ENCODE assay signal across 9 cellular contexts in the genomic region with DNA sequence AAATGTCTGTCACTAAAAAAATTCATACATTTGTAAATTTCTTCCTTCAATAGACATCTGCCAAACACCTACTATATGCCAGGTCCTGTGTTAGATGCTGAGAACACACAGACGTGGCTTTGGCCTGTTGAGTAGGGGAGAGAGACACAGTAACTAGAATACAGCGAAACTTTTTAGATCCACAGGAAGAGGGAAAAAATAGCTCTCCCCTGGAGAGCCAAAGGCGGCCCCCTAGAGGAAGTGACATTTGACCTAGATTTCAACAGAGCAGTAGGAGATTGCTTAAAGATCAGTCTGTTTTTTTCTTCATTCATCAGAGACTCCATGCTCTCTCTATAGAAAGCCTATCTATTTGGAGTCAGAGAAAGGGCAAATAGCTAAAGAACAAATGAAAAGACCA. TPM values are rescaled to one million over a fixed set of nuclear protein-coding genes. Genes with fewer than 3 reads are reported as not detected.
DNase-seq lines count a peak whose midpoint lies in the region; ATAC-seq and TF ChIP-seq lines count a peak whose summit lies in the region.
"Had no signal": no experiment of that assay in that cellular context is flagged by ENCODE, and none has a peak within 500 bp of the region (broad histone marks: within the 10 kb centered on the region; RNA-seq: fewer than 3 reads in every experiment).

No MANE protein-coding gene starts in this region.

- peaks cover 24 to 57% of the 10 kb centered on the region in 2 donors for H3K36me3 Mint-ChIP-seq in CD4-positive, alpha-beta memory T cell
- H3K36me3 Mint-ChIP-seq in IgD-negative memory B cell (peaks cover 5% of the 10 kb centered on the region), Caco-2 (ENCODE audit: insufficient read depth, unreplicated experiment) (peaks cover 6% of the 10 kb centered on the region)
- peaks cover 94% of the 10 kb centered on the region for H3K36me3 Mint-ChIP-seq in activated CD4-positive, alpha-beta memory T cell treated with anti-CD3 and anti-CD28 coated beads, Interleukin-2, amount 10 ng/mL, durations not matched to agents 7 days and 5 days (ENCODE audit: low read depth)

- H3K27ac ChIP-seq in CD4-positive, alpha-beta memory T cell (ENCODE audit: low read depth, low read length) = peak overlapping the region; percentile 74
- no peak overlapping the region for H3K27ac ChIP-seq in right lobe of liver
- H3K27ac ChIP-seq: RWPE1 had no signal

- intact Hi-C loops in CD4-positive, alpha-beta memory T cell (cut with micrococcal nuclease) = loop anchor here (1.0 to 10.0 kb wide), 2 partner anchors 10 to 836 kb away; no protein-coding TSS in a partner anchor
- intact Hi-C loops in right lobe of liver (cut with DNase I) = no loop called here
- intact Hi-C loops in Caco-2 (cut with micrococcal nuclease; ENCODE audit: unreplicated experiment) = no loop called here

- CTCF ChIA-PET in CD4-positive, alpha-beta memory T cell (lab: Charles Lee; ENCODE audit: partially characterized antibody) = interaction anchor here (0.5 to 10.8 kb wide), 9 partner anchors 10 to 125 kb away, joined by 3 to 188 read pairs (median 7); partner anchors contain the start of gene LCP1
- CTCF ChIA-PET in activated CD4-positive, alpha-beta memory T cell treated with anti-CD3 and anti-CD28 coated beads, Interleukin-2, amount 10 ng/mL, durations not matched to agents 7 days and 5 days (lab: Charles Lee) = interaction anchor here (0.9 to 5.7 kb wide), 8 partner anchors 8 to 151 kb away, joined by 3 to 53 read pairs (median 6); partner anchors contain the start of gene LCP1
- CTCF ChIA-PET in Caco-2 (lab: Charles Lee) = interaction anchor here (1.0 kb wide), 1 partner anchor 121 kb away, joined by 3 read pairs; no protein-coding TSS in a partner anchor

- TF ChIP-seq CTCF in right lobe of liver (IDR thresholded peaks at IDR 0.05) (no peak), Caco-2 (IDR thresholded peaks at IDR 0.05; ENCODE audit: insufficient read depth in 1 of 2, low read depth in 1 of 2, low read length in 1 of 2, severe bottlenecking in 1 of 2, unreplicated experiment in 1 of 2) (no peak)

- no peaks in the 10 kb centered on the region for H3K9me3 ChIP-seq in CD4-positive, alpha-beta memory T cell (ENCODE audit: control insufficient read depth in 1 of 2, low read length in 2 of 2)
- no peaks in the 10 kb centered on the region for H3K9me3 ChIP-seq in right lobe of liver
- H3K9me3 ChIP-seq in Caco-2 = no peaks in the 10 kb centered on the region

- no peaks in the 10 kb centered on the region for H3K9me3 Mint-ChIP-seq in CD4-positive, alpha-beta memory T cell
- H3K9me3 Mint-ChIP-seq in IgD-negative memory B cell (no peaks in the 10 kb centered on the region), Caco-2 (ENCODE audit: unreplicated experiment) (no peaks in the 10 kb centered on the region)
- H3K9me3 Mint-ChIP-seq in activated CD4-positive, alpha-beta memory T cell treated with anti-CD3 and anti-CD28 coated beads, Interleukin-2, amount 10 ng/mL, durations not matched to agents 7 days and 5 days = no peaks in the 10 kb centered on the region

- H3K4me3 Mint-ChIP-seq in CD4-positive, alpha-beta memory T cell = peak overlapping the region; percentile 75 to 92 (median 84)
- H3K4me3 Mint-ChIP-seq in IgD-negative memory B cell (peak overlapping the region; percentile 67 to 92 (median 70)), Caco-2 (ENCODE audit: unreplicated experiment) (no peak overlapping the region)
- H3K4me3 Mint-ChIP-seq in activated CD4-positive, alpha-beta memory T cell treated with anti-CD3 and anti-CD28 coated beads, Interleukin-2, amount 10 ng/mL, durations not matched to agents 7 days and 5 days = peak overlapping the region; percentile 68

- no peaks in the 10 kb centered on the region for H3K27me3 ChIP-seq in CD4-positive, alpha-beta memory T cell (ENCODE audit: insufficient read depth, low read length)
- no peaks in the 10 kb centered on the region for H3K27me3 ChIP-seq in right lobe of liver
- H3K27me3 ChIP-seq in Caco-2 (replicated peaks; ENCODE audit: control insufficient read depth, insufficient read depth, low read length) = no peaks in the 10 kb centered on the region

- no peaks in the 10 kb centered on the region for H3K27me3 Mint-ChIP-seq in CD4-positive, alpha-beta memory T cell
- H3K27me3 Mint-ChIP-seq in IgD-negative memory B cell = peaks cover 1% of the 10 kb centered on the region
- no peaks in the 10 kb centered on the region for H3K27me3 Mint-ChIP-seq in activated CD4-positive, alpha-beta memory T cell treated with anti-CD3 and anti-CD28 coated beads, Interleukin-2, amount 10 ng/mL, durations not matched to agents 7 days and 5 days
- H3K27me3 Mint-ChIP-seq in Caco-2 (ENCODE audit: insufficient read depth, unreplicated experiment) = no peaks in the 10 kb centered on the region

- H3K4me1 ChIP-seq in CD4-positive, alpha-beta memory T cell (ENCODE audit: insufficient read depth, low read length) = peaks cover 99% of the 10 kb centered on the region
- peaks cover 0 to 4% (median 0%) of the 10 kb centered on the region in 4 donors for H3K4me1 ChIP-seq in right lobe of liver
- H3K4me1 ChIP-seq in Caco-2 = no peaks in the 10 kb centered on the region

- ATAC-seq in right lobe of liver (peak; percentile 22 to 45 (median 30)), HG02938 (IDR thresholded peaks at IDR 0.05; ENCODE audit: unreplicated experiment) (no peak)

- peak; percentile 58 to 75 (median 63) for DNase-seq in CD4-positive, alpha-beta memory T cell
- no peak for DNase-seq in activated CD4-positive, alpha-beta memory T cell treated with anti-CD3 and anti-CD28 coated beads, Interleukin-2, amount 10 ng/mL, durations not matched to agents 7 days and 5 days
- DNase-seq in right lobe of liver = no peak
- DNase-seq in COLO668 (lab: John Stamatoyannopoulos, UW; ENCODE audit: unreplicated experiment) = no peak
- DNase-seq in Caco-2 = no peak
- no peak for DNase-seq in hypothalamus (lab: John Stamatoyannopoulos, UW)

- peak overlapping the region; percentile 1 to 39 for H3K4me3 ChIP-seq in CD4-positive, alpha-beta memory T cell (ENCODE audit: low read length in 2 of 2)
- H3K4me3 ChIP-seq in right lobe of liver (no peak overlapping the region), Caco-2 (ENCODE audit: low read depth, low read length) (no peak overlapping the region)

- no TSS peak for BruUV-seq in Caco-2 (replicated peaks; lab: Mats Ljungman, UMichigan)

- TF ChIP-seq POLR2A in right lobe of liver (IDR thresholded peaks at IDR 0.05) = no peak

- POLR2A ChIA-PET in CD4-positive, alpha-beta memory T cell (lab: Charles Lee; ENCODE audit: partially characterized antibody) = interaction anchor here (0.7 to 16.8 kb wide), 10 partner anchors 8 to 126 kb away, joined by 3 to 288 read pairs (median 10); partner anchors contain the start of genes LCP1 and LRRC63
- POLR2A ChIA-PET in activated CD4-positive, alpha-beta memory T cell treated with anti-CD3 and anti-CD28 coated beads, Interleukin-2, amount 10 ng/mL, durations not matched to agents 7 days and 5 days (lab: Charles Lee) = interaction anchor here (0.8 to 18.7 kb wide), 8 partner anchors 5 to 831 kb away, joined by 3 to 552 read pairs (median 15); partner anchors contain the start of genes LCP1 and LRRC63
- POLR2A ChIA-PET in Caco-2 (lab: Charles Lee) = no interaction called here

- peak overlapping the region; percentile 85 to 99 (median 95) for H3K27ac Mint-ChIP-seq in CD4-positive, alpha-beta memory T cell
- H3K27ac Mint-ChIP-seq in IgD-negative memory B cell (peak overlapping the region; percentile 57 to 95 (median 91)), Caco-2 (ENCODE audit: unreplicated experiment) (no peak overlapping the region)
- peak overlapping the region; percentile 96 for H3K27ac Mint-ChIP-seq in activated CD4-positive, alpha-beta memory T cell treated with anti-CD3 and anti-CD28 coated beads, Interleukin-2, amount 10 ng/mL, durations not matched to agents 7 days and 5 days

- WGBS in right lobe of liver (ENCODE audit: insufficient coverage, low coverage, low lambda C conversion rate, missing lambda C conversion rate) = 46% methylated on average over 3 of the region's 3 CpGs

- peaks cover 78 to 100% (median 89%) of the 10 kb centered on the region in 4 donors for H3K4me1 Mint-ChIP-seq in CD4-positive, alpha-beta memory T cell
- peaks cover 82 to 92% (median 85%) of the 10 kb centered on the region in 3 donors for H3K4me1 Mint-ChIP-seq in IgD-negative memory B cell
- peaks cover 97% of the 10 kb centered on the region for H3K4me1 Mint-ChIP-seq in activated CD4-positive, alpha-beta memory T cell treated with anti-CD3 and anti-CD28 coated beads, Interleukin-2, amount 10 ng/mL, durations not matched to agents 7 days and 5 days
- H3K4me1 Mint-ChIP-seq in Caco-2 (ENCODE audit: low read depth, unreplicated experiment) = no peaks in the 10 kb centered on the region

- peaks cover 3% of the 10 kb centered on the region for H3K36me3 ChIP-seq in CD4-positive, alpha-beta memory T cell (ENCODE audit: insufficient read depth, low read length)
- H3K36me3 ChIP-seq in right lobe of liver (no peaks in the 10 kb centered on the region), Caco-2 (ENCODE audit: control insufficient read depth, insufficient read depth, low read length) (no peaks in the 10 kb centered on the region)

RNA-seq across cellular contexts. Expression of gene LCP1, which starts 11.3 kb away (rescaled TPM):
- total RNA-seq in CD4-positive, alpha-beta memory T cell = 100 to 1,000 TPM; 466 to 497 TPM
- 1,000 to 10,000 TPM; 1,169 to 1,658 TPM for polyA plus RNA-seq in CD4-positive, alpha-beta memory T cell
- 835 TPM for polyA plus RNA-seq in IgD-negative memory B cell
- 1,000 to 10,000 TPM; 1,272 to 1,280 TPM for total RNA-seq in activated CD4-positive, alpha-beta memory T cell treated with anti-CD3 and anti-CD28 coated beads, Interleukin-2, amount 10 ng/mL, durations not matched to agents 7 days and 5 days
- total RNA-seq in right lobe of liver (10 to 100 TPM; 19.7 to 58.1 (median 22.8) TPM), Caco-2 (2022) (32.1 and 37.8 TPM in 2 replicates)

RNA-seq across cellular contexts. Expression of gene LRRC63, which starts 41.0 kb away (rescaled TPM):
- under 1 TPM; 0.49 to 0.75 TPM for total RNA-seq in CD4-positive, alpha-beta memory T cell
- polyA plus RNA-seq in CD4-positive, alpha-beta memory T cell = under 1 TPM; 0.41 to 0.57 TPM
- not detected for polyA plus RNA-seq in IgD-negative memory B cell
- 1 to 10 TPM in 1 of 2 experiments, under 1 TPM in 1; 0.83 to 1.1 TPM for total RNA-seq in activated CD4-positive, alpha-beta memory T cell treated with anti-CD3 and anti-CD28 coated beads, Interleukin-2, amount 10 ng/mL, durations not matched to agents 7 days and 5 days
- total RNA-seq in right lobe of liver = under 1 TPM in 1 of 6 experiments, not detected in 5; 0.12 TPM
- total RNA-seq in Caco-2 (2022) = not detected in 2 replicates

Comparison
In these comparisons a context has a peak if more than half of its experiments do, and no peak if none do; other contexts are left out.
1. DNase-seq: peak in CD4-positive, alpha-beta memory T cell (5 of 5); none in activated CD4-positive, alpha-beta memory T cell treated with anti-CD3 and anti-CD28 coated beads, Interleukin-2, amount 10 ng/mL, durations not matched to agents 7 days and 5 days (single experiment), right lobe of liver (0 of 3), COLO668 (single experiment), Caco-2 (0 of 2) and hypothalamus (0 of 51).
2. H3K4me3 ChIP-seq: peak in CD4-positive, alpha-beta memory T cell (2 of 2); none in right lobe of liver (0 of 3) and Caco-2 (single experiment).
3. RNA of gene LCP1, which starts 11.3 kb away (total RNA-seq): 1,272 to 1,280 TPM in activated CD4-positive, alpha-beta memory T cell treated with anti-CD3 and anti-CD28 coated beads, Interleukin-2, amount 10 ng/mL, durations not matched to agents 7 days and 5 days and 466 to 497 TPM in CD4-positive, alpha-beta memory T cell; 32.1 to 37.8 TPM in Caco-2 and 19.7 to 58.1 TPM in right lobe of liver; every median in the first group is over 4 times any median in the second.